ENCODE assay signal across 15 cellular contexts in the genomic region with DNA sequence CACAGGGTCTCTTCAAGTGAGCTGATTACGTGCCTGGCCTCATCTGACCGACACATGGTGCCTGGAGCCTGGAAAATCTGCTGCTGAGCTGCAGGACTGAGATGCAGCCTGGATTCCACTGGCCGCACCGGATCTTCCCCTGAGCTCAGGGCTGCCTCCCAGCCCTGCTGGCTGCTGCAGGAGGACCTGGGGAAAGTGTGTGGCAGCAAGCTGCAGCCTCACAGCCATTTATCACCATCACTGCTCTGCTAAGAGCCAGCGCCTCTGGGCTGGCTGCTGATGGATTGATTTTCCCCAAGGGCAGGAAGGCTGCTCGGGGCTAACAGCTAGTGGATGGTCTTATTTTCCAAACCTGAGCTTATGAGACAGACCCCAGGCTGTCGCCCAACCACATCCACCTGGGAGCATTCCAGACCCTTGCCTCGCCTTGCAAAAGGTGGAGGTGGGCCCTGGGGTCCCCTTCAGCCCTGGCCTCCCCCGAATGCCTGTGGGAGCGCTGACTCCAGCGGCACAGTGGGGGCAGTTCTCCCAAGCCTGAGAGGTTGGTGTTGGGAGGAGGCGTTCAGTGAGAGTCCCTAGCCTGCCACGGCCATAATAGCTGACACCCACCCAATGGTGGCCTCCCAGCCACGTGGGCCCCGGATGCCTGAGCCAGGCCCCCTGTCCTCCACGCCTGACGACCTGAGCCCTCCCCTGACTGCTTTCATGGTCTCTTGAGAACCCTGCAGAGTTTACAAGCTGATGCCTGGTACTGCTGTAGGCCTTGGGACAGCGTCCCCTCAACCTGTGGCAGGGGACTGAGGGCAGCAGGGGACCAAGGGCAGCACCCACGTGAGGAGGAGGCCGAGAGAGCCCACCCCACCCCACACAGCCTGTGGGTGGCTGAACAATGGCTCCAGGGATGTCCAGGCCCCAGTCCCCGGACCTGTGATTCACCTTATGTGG.
"Had no signal": no experiment of that assay in that cellular context is flagged by ENCODE, and none has a peak within 500 bp of the region (broad histone marks: within the 10 kb centered on the region; RNA-seq: fewer than 3 reads in every experiment).

No MANE protein-coding gene starts in this region.

- H3K9me3 ChIP-seq: testis, upper lobe of right lung had no signal

- DNase-seq: activated CD4-positive, alpha-beta T cell treated with anti-CD3 and anti-CD28 coated beads for 36 hours; activated CD8-positive, alpha-beta T cell treated with anti-CD3 and anti-CD28 coated beads, Interleukin-2, amount 10 ng/mL, durations not matched to agents 7 days and 5 days; activated naive CD8-positive, alpha-beta T cell treated with anti-CD3 and anti-CD28 coated beads for 36 hours; amygdala; brain microvascular endothelial cell; effector memory CD4-positive, alpha-beta T cell; foreskin fibroblast; kidney glomerular epithelial cell; midbrain; stimulated activated naive CD8-positive, alpha-beta T cell treated with anti-CD3 and anti-CD28 coated beads, Interleukin-15, amount 100 ng/mL, for 72 hours; T-helper 17 cell; testis; upper lobe of right lung had no signal

- H2AFZ ChIP-seq: parathyroid adenoma had no signal

- H3K4me3 ChIP-seq: lung, testis, upper lobe of right lung had no signal

- H3K27me3 ChIP-seq: testis, upper lobe of right lung had no signal

- H3K36me3 ChIP-seq: brain microvascular endothelial cell, upper lobe of right lung had no signal

- H3K4me1 ChIP-seq: parathyroid adenoma had no signal

- H3K9ac ChIP-seq: parathyroid adenoma had no signal

- ATAC-seq: activated CD4-positive, alpha-beta T cell treated with anti-CD3 and anti-CD28 coated beads for 36 hours; activated CD8-positive, alpha-beta T cell treated with anti-CD3 and anti-CD28 coated beads, Interleukin-2, amount 10 ng/mL, durations not matched to agents 7 days and 5 days; stimulated activated naive CD8-positive, alpha-beta T cell treated with anti-CD3 and anti-CD28 coated beads, Interleukin-15, amount 100 ng/mL, for 72 hours; T-helper 17 cell; upper lobe of right lung had no signal

- H3K27ac ChIP-seq: brain microvascular endothelial cell, parathyroid adenoma, testis, upper lobe of right lung had no signal
